8 cellular contexts compared by ENCODE assay signal in the genomic region with DNA sequence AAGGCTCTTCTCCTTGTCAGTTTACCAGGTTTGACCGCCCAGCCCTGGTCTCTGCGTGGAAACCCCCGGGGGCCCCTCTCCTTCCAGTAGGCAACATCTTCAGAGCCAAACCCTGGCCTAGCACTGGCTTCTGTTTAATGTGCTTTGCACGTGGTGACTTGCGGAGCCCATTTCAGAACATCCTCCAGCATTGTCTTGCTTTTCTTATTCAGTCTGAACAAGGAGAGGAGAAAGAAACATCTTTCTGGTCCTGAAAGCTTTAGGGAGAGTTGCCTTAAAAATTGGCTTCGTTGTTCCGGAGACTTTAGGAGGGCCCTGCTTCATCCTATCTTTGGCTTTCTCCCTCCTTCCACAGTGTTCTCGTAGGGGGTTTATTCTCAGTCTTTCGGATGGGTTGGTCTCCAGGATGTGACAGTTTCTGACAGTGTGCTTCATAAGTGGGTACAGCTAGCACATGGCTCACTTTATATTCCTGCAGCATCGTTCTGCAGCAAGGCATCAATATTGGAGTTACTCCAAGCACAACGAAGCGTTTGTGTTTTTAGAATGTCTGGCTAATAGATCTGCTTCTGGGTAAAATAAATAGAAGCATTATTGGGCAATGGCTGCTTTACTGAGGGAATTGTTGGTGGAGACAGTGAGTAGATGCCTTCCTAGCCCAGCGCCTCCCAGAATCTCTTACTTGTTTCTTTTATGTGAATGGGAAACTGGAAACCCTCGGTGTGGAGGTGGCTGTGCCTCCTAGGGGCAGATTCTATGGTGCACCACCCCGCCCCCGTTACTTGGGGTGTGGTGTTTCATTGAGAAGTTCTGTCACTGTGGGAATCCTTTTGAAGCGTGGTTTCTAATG. TPM values are rescaled to one million over a fixed set of nuclear protein-coding genes. Genes with fewer than 3 reads are reported as not detected.
DNase-seq lines count a peak whose midpoint lies in the region; ATAC-seq and TF ChIP-seq lines count a peak whose summit lies in the region.

No MANE protein-coding gene starts in this region.

- H3K4me3 Mint-ChIP-seq in Calu3 (ENCODE audit: low read depth, unreplicated experiment), result peak overlapping the region; percentile 78
- H3K4me3 Mint-ChIP-seq in brain, result peak overlapping the region; percentile 93 to 99 (median 95)
- H3K4me3 Mint-ChIP-seq in CD14-positive monocyte, result peak overlapping the region in 1 of 2 donors; percentile 80

- H3K27ac ChIP-seq in suprapubic skin, result peak overlapping the region; percentile 86

- CTCF ChIA-PET in Calu3 (lab: Charles Lee), result interaction anchor here (0.7 kb wide), 1 partner anchor 60 kb away, joined by 6 read pairs; no protein-coding TSS in a partner anchor

- DNase-seq in Calu3, result peak; percentile 29
- peak; percentile 61 for DNase-seq in KBM-7
- peak; percentile 86 for DNase-seq in left kidney (ENCODE audit: low read depth, low spot score)
- no peak for DNase-seq in suprapubic skin (ENCODE audit: low spot score in 2 of 2)
- no peak for DNase-seq in DMS53 treated with DMSO at 0.1 percent for 48 hours (lab: John Stamatoyannopoulos, UW; ENCODE audit: unreplicated experiment)
- DNase-seq in CD14-positive monocyte (ENCODE audit: low spot score), result no peak

- TF ChIP-seq CTCF in Calu3 (IDR thresholded peaks at IDR 0.05; ENCODE audit: unreplicated experiment), result no peak
- no peak for TF ChIP-seq CTCF in brain (conservative IDR thresholded peaks at IDR 0.05)
- TF ChIP-seq CTCF in suprapubic skin (IDR thresholded peaks at IDR 0.05), result no peak
- TF ChIP-seq CTCF in CD14-positive monocyte (IDR thresholded peaks at IDR 0.05), result no peak

- TF ChIP-seq POLR2A in suprapubic skin (IDR thresholded peaks at IDR 0.05), result no peak

- no TSS peak for BruUV-seq in Calu3 (replicated peaks; lab: Mats Ljungman, UMichigan)

- H3K9me3 ChIP-seq in suprapubic skin, result no peaks in the 10 kb centered on the region

- ATAC-seq in HG03460 (IDR thresholded peaks at IDR 0.05; ENCODE audit: unreplicated experiment), result no peak

- TF ChIP-seq EP300 in suprapubic skin (IDR thresholded peaks at IDR 0.05), result no peak

- no peaks in the 10 kb centered on the region for H3K36me3 ChIP-seq in suprapubic skin

- H3K9me3 Mint-ChIP-seq in Calu3 (ENCODE audit: low read depth, unreplicated experiment) (no peaks in the 10 kb centered on the region), brain (peaks cover 0 to 5% (median 3%) of the 10 kb centered on the region in 5 experiments), CD14-positive monocyte (peaks cover 0 to 12% (median 4%) of the 10 kb centered on the region in 7 donors)

- H3K4me1 ChIP-seq in suprapubic skin, result peaks cover 27% of the 10 kb centered on the region

- H3K4me1 Mint-ChIP-seq in Calu3 (ENCODE audit: low read depth, unreplicated experiment), result no peaks in the 10 kb centered on the region
- H3K4me1 Mint-ChIP-seq in brain, result peaks cover 60% of the 10 kb centered on the region
- peaks cover 11% of the 10 kb centered on the region for H3K4me1 Mint-ChIP-seq in CD14-positive monocyte

- H3K36me3 Mint-ChIP-seq in Calu3 (ENCODE audit: insufficient read depth, unreplicated experiment) (peaks cover 14% of the 10 kb centered on the region), brain (peaks cover 19% of the 10 kb centered on the region), CD14-positive monocyte (no peaks in the 10 kb centered on the region)

- H3K4me3 ChIP-seq in suprapubic skin, result peak overlapping the region; percentile 95

- no peak overlapping the region for H3K27ac Mint-ChIP-seq in Calu3 (ENCODE audit: unreplicated experiment)
- peak overlapping the region; percentile 93 to 97 (median 97) for H3K27ac Mint-ChIP-seq in brain
- H3K27ac Mint-ChIP-seq in CD14-positive monocyte, result peak overlapping the region in 1 of 7 donors; percentile 16

- H3K27me3 ChIP-seq in suprapubic skin, result no peaks in the 10 kb centered on the region

- intact Hi-C loops in Calu3 (cut with micrococcal nuclease; ENCODE audit: unreplicated experiment) (loop anchor here (10.0 kb wide), 1 partner anchor 150 kb away; no protein-coding TSS in a partner anchor), CD14-positive monocyte (cut with micrococcal nuclease) (no loop called here)

- WGBS in suprapubic skin, result 33% methylated on average over 17 of the region's 17 CpGs

- in situ Hi-C loops in KBM-7 (cut with MboI; ENCODE audit: low pct_unique_long_range_greater_than_20kb, low sequenced_read_pairs), result no loop called here

- H3K27me3 Mint-ChIP-seq in Calu3 (ENCODE audit: unreplicated experiment) (no peaks in the 10 kb centered on the region), brain (peaks cover 8% of the 10 kb centered on the region), CD14-positive monocyte (ENCODE audit: low read depth in 3 of 3) (peaks cover 50 to 77% (median 68%) of the 10 kb centered on the region in 3 donors)

RNA-seq across cellular contexts. Expression of a gene that starts 1.8 kb away (rescaled TPM):
- total RNA-seq in Calu3 (2022) (30.9 and 47.0 TPM in 2 replicates), suprapubic skin (10 to 100 TPM; 11.0 to 27.2 (median 13.6) TPM)
- polyA plus RNA-seq in brain (ENCODE audit: insufficient read depth, low read depth, low replicate concordance) (86.6 TPM), CD14-positive monocyte (under 1 TPM; 0.12 to 0.16 TPM)

RNA-seq across cellular contexts. Expression of a gene that starts 32.3 kb away (rescaled TPM):
- total RNA-seq in Calu3 (2022) (not detected in 2 replicates), suprapubic skin (not detected)
- polyA plus RNA-seq in brain (ENCODE audit: insufficient read depth, low read depth, low replicate concordance) (not detected), CD14-positive monocyte (not detected)

Comparison
In these comparisons a context has a peak if more than half of its experiments do, and no peak if none do; other contexts are left out.
1. DNase-seq: peak in Calu3 (single experiment), KBM-7 (single experiment) and left kidney (single experiment); none in suprapubic skin (0 of 2), DMS53 treated with DMSO at 0.1 percent for 48 hours (single experiment) and CD14-positive monocyte (single experiment).